In genomic region chr11:69353696-69354544, GRCh38 we compare ENCODE assay signal across 11 cellular contexts. TPM values are rescaled to one million over a fixed set of nuclear protein-coding genes. Genes with fewer than 3 reads are reported as not detected.
DNase-seq lines count a peak whose midpoint lies in the region; FAIRE-seq and TF ChIP-seq lines count a peak whose summit lies in the region.
"Had no signal": no experiment of that assay in that cellular context is flagged by ENCODE, and none has a peak within 500 bp of the region (broad histone marks: within the 10 kb centered on the region; RNA-seq: fewer than 3 reads in every experiment).

No MANE protein-coding gene starts in this region.

- 89% methylated on average over 18 of the region's 20 CpGs; no CpG with 5 or more reads in 1 of the 2 experiments for WGBS in H1 (ENCODE audit: extremely low coverage in 1 of 2, insufficient coverage in 1 of 2, insufficient read length in 1 of 2, insufficient replicate concordance in 2 of 2, low coverage in 1 of 2, low lambda C conversion rate in 2 of 2, missing lambda C conversion rate in 1 of 2), 2 experiments

- no peak overlapping the region for H4K91ac ChIP-seq in H1 (replicated peaks; ENCODE audit: insufficient read length, low read length)

- H3K4ac ChIP-seq in H1 (replicated peaks; ENCODE audit: insufficient read length, low read depth, low read length): no peak overlapping the region

- H3K23me2 ChIP-seq in H1 (ENCODE audit: low read depth, low read length): peaks cover 2% of the 10 kb centered on the region; the same call in 1 of the 2 replicates

- H3K9ac ChIP-seq in H1 (replicated peaks in 1 of 4; ENCODE audit: extremely low read depth in 1 of 4, low read depth in 3 of 4, low read length in 3 of 4): no peak overlapping the region
- H3K9ac ChIP-seq: neural progenitor cell had no signal

- no peaks in the 10 kb centered on the region for H3K27me3 ChIP-seq in H1 (replicated peaks in 1 of 4; ENCODE audit: control insufficient read depth in 3 of 4, extremely low read depth in 1 of 4, insufficient read depth in 3 of 4, low read length in 3 of 4)
- H3K27me3 ChIP-seq: body of pancreas, neural progenitor cell, suprapubic skin had no signal

- TF ChIP-seq EP300 in H1 (IDR thresholded peaks at IDR 0.05; ENCODE audit: borderline replicate concordance in 1 of 2, low read depth in 2 of 2, low read length in 2 of 2): no peak

- H2BK20ac ChIP-seq in H1 (ENCODE audit: low read length): peak overlapping the region; percentile 32; the same call in 1 of the 2 replicates

- TF ChIP-seq RAD21 in H1 (IDR thresholded peaks at IDR 0.05 in 1 of 2, conservative IDR thresholded peaks at IDR 0.05 in 1 of 2; ENCODE audit: low read depth in 2 of 2, low read length in 2 of 2): no peak

- no peak overlapping the region for H3K14ac ChIP-seq in H1 (ENCODE audit: insufficient read length)

- no peak overlapping the region for H4K5ac ChIP-seq in H1 (ENCODE audit: insufficient read length, low read depth, low read length)

- TF ChIP-seq CTCF in GM13976 (IDR thresholded peaks at IDR 0.05; ENCODE audit: borderline replicate concordance, control extremely low read depth, extremely low read depth, insufficient read depth, missing control alignments) (no peak), H1 (IDR thresholded peaks at IDR 0.05; ENCODE audit: control extremely low read depth in 1 of 3, insufficient read depth in 1 of 3, low read depth in 1 of 3, low read length in 3 of 3) (no peak)

- H3K4me1 ChIP-seq in H1 (replicated peaks in 1 of 4; ENCODE audit: control insufficient read depth in 3 of 4, insufficient read depth in 4 of 4, low read length in 3 of 4): peaks cover 0 to 3% (median 0%) of the 10 kb centered on the region in 4 experiments; a peak in 1 of 7 replicates
- H3K4me1 ChIP-seq: neural progenitor cell, suprapubic skin had no signal

- H2BK120ac ChIP-seq in H1 (replicated peaks; ENCODE audit: low read depth, low read length): no peak overlapping the region

- no peaks in the 10 kb centered on the region for H4K20me1 ChIP-seq in H1 (replicated peaks in 1 of 2; ENCODE audit: control insufficient read depth in 1 of 2, insufficient read depth in 2 of 2, low read length in 2 of 2)

- 0 out of 2 replicates have a peak overlapping the region, but pooled peaks have one; percentile 44 for H2BK5ac ChIP-seq in H1 (ENCODE audit: low read depth, low read length)

- peak overlapping the region; percentile 46; the same call in 1 of the 2 replicates for H2BK15ac ChIP-seq in H1 (ENCODE audit: low read length)

- no peaks in the 10 kb centered on the region for H3K79me2 ChIP-seq in H1 (ENCODE audit: control insufficient read depth in 1 of 2, insufficient read depth in 2 of 2, low read length in 2 of 2)

- H3K4me3 ChIP-seq in H1 (ENCODE audit: extremely low read depth in 1 of 4, insufficient read depth in 2 of 4, low read depth in 3 of 4, low read length in 4 of 4): no peak overlapping the region
- H3K4me3 ChIP-seq: body of pancreas, neural progenitor cell, suprapubic skin had no signal

- H4K8ac ChIP-seq in H1 (ENCODE audit: extremely low read depth, insufficient read depth, low read length): no peak overlapping the region

- no peak overlapping the region; the same call in 1 of the 2 replicates for H2BK12ac ChIP-seq in H1 (ENCODE audit: low read depth, low read length)

- POLR2A ChIA-PET in H1 (lab: Charles Lee; ENCODE audit: partially characterized antibody): no interaction called here

- no peaks in the 10 kb centered on the region for H3K9me3 ChIP-seq in H1 (ENCODE audit: insufficient read depth in 2 of 2, low read depth in 1 of 2, low read length in 1 of 2)
- H3K9me3 ChIP-seq: body of pancreas, suprapubic skin had no signal

- H3K56ac ChIP-seq in H1 (replicated peaks; ENCODE audit: insufficient read length, low read depth, low read length): no peak overlapping the region

- no peak overlapping the region for H3K27ac ChIP-seq in H1 (ENCODE audit: low read depth, low read length)
- H3K27ac ChIP-seq: body of pancreas, neural progenitor cell, suprapubic skin had no signal

- H3K23ac ChIP-seq in H1 (ENCODE audit: insufficient read length): no peak overlapping the region

- no peak overlapping the region for H3K4me2 ChIP-seq in H1 (ENCODE audit: insufficient read depth in 1 of 2, low read depth in 2 of 2, low read length in 2 of 2)
- H3K4me2 ChIP-seq: neural progenitor cell had no signal

- H3K79me1 ChIP-seq in H1 (ENCODE audit: low read depth, low read length): no peaks in the 10 kb centered on the region

- H3K18ac ChIP-seq in H1 (ENCODE audit: extremely low read depth, low read length): no peak overlapping the region

- no peak overlapping the region for H2AK5ac ChIP-seq in H1 (ENCODE audit: low read depth, low read length)

- H2AFZ ChIP-seq in H1 (ENCODE audit: low read length): no peak overlapping the region
- H2AFZ ChIP-seq: neural progenitor cell had no signal

- DNase-seq in GM13976 (ENCODE audit: low spot score): peak; percentile 27
- DNase-seq in LHCN-M2 (ENCODE audit: low read depth): peak; percentile 40
- DNase-seq in H1 (ENCODE audit: low read depth in 1 of 2, low spot score in 2 of 2): peak in 1 of 2 experiments; percentile 45
- DNase-seq in mucosa of gallbladder (ENCODE audit: low spot score): peak; percentile 4
- DNase-seq in iPS-NIHi7 (ENCODE audit: extremely low spot score): no peak
- no peak for DNase-seq in NCI-H1092 treated with DMSO at 0.1 percent for 48 hours (lab: John Stamatoyannopoulos, UW)
- DNase-seq in globus pallidus (ENCODE audit: low spot score): no peak
- DNase-seq: body of pancreas; effector memory CD8-positive, alpha-beta T cell had no signal

- FAIRE-seq in H1 (lab: Jason Lieb, UNC): no peak

- no peak for TF ChIP-seq POLR2A in H1 (IDR thresholded peaks at IDR 0.05; ENCODE audit: control extremely low read depth in 1 of 2, low read depth in 2 of 2, low read length in 2 of 2)

- CTCF ChIA-PET in H1 (lab: Charles Lee; ENCODE audit: partially characterized antibody): interaction anchor here (0.9 to 1.2 kb wide), 3 partner anchors 19 to 239 kb away, joined by 3 to 4 read pairs (median 3); no protein-coding TSS in a partner anchor

- in situ Hi-C loops in GM13976 (cut with MboI; ENCODE audit: low sequenced_read_pairs, unreplicated experiment): no loop called here

- H3K36me3 ChIP-seq in H1 (ENCODE audit: control insufficient read depth in 2 of 4, insufficient read depth in 4 of 4, low read length in 3 of 4): no peaks in the 10 kb centered on the region
- H3K36me3 ChIP-seq: neural progenitor cell, suprapubic skin had no signal

TF ChIP-seq in H1, 55 proteins besides CTCF, POLR2A, EP300 and RAD21:
- TF ChIP-seq NRF1 (IDR thresholded peaks at IDR 0.05; ENCODE audit: low read depth, low read length) (no peak), CTBP2 (IDR thresholded peaks at IDR 0.05; ENCODE audit: borderline replicate concordance, insufficient read depth, insufficient read length, low read length) (no peak), TBP (IDR thresholded peaks at IDR 0.05; ENCODE audit: low read depth, low read length) (no peak), CBX5 (IDR thresholded peaks at IDR 0.05; ENCODE audit: low read depth, low read length) (no peak), SIX5 (IDR thresholded peaks at IDR 0.05; ENCODE audit: low read depth, low read length) (no peak), CBX8 (IDR thresholded peaks at IDR 0.05; ENCODE audit: borderline replicate concordance, low read depth, low read length) (no peak), PHF8 (conservative IDR thresholded peaks at IDR 0.05; ENCODE audit: low read depth, low read length) (no peak), FOSL1 (IDR thresholded peaks at IDR 0.05; ENCODE audit: insufficient read depth, low read depth, low read length) (no peak), KDM5A (IDR thresholded peaks at IDR 0.05; ENCODE audit: low read length) (no peak), RBBP5 (IDR thresholded peaks at IDR 0.05; ENCODE audit: borderline replicate concordance, low read depth, low read length) (no peak), TAF1 (IDR thresholded peaks at IDR 0.05; ENCODE audit: low read depth, low read length) (no peak), MAFK (IDR thresholded peaks at IDR 0.05; ENCODE audit: low read depth, low read length) (no peak), EZH2 (IDR thresholded peaks at IDR 0.05; ENCODE audit: low read depth, low read length, severe bottlenecking) (no peak), SIN3A (conservative IDR thresholded peaks at IDR 0.05 in 1 of 2, IDR thresholded peaks at IDR 0.05 in 1 of 2; ENCODE audit: low read depth in 1 of 2, low read length in 2 of 2) (no peak), BCL11A (IDR thresholded peaks at IDR 0.05; ENCODE audit: low read depth in 2 of 2, low read length in 2 of 2) (no peak)

RNA-seq across cellular contexts. Expression of gene MYEOV, which starts 60.0 kb away (rescaled TPM):
- total RNA-seq in LHCN-M2 (2014; rRNA removed): 11.8 and 21.0 TPM in 2 replicates
- 36.9 TPM for polyA plus RNA-seq in LHCN-M2 (2012)
- 0.67 and 0.86 TPM in 2 replicates for total RNA-seq in H1 (2021; fragmentation: NEBNext Ultra II Directional; extraction: Animal tissue kit (Norgen Biotek cat#: 25700))
- 0.44 and 1.0 TPM in 2 replicates for polyA plus RNA-seq in H1 (2011; rRNA removed)
- polyA plus RNA-seq in H1 (2011; cell fraction: cytosol; rRNA removed): 0.50 TPM
- polyA plus RNA-seq in H1 (2011; cell fraction: nucleus; rRNA removed): 2.3 TPM
- polyA plus RNA-seq in H1 (2012, experiment 1 of 2): 0.47 to 1.2 TPM (median 0.68 TPM) in 3 of 4 replicates, not detected in the other
- polyA plus RNA-seq in H1 (2012, experiment 2 of 2): 0.20 TPM
- polyA plus RNA-seq in H1 (2013, experiment 1 of 2): 0.36 TPM
- 0.35 TPM for polyA plus RNA-seq in H1 (2013, experiment 2 of 2)
- polyA minus RNA-seq in H1 (2011; rRNA and poly(A)+ RNA removed): 0.16 and 0.24 TPM in 2 replicates
- 0.44 TPM for polyA minus RNA-seq in H1 (2011; cell fraction: cytosol; rRNA and poly(A)+ RNA removed)
- polyA minus RNA-seq in H1 (2011; cell fraction: nucleus; rRNA and poly(A)+ RNA removed): 2.0 TPM
- 0.72 TPM for total RNA-seq in mucosa of gallbladder

Comparison
In these comparisons a context has a peak if more than half of its experiments do, and no peak if none do; other contexts are left out.
1. DNase-seq: peak in GM13976 (single experiment), LHCN-M2 (single experiment) and mucosa of gallbladder (single experiment); none in iPS-NIHi7 (single experiment), NCI-H1092 treated with DMSO at 0.1 percent for 48 hours (single experiment) and globus pallidus (single experiment).